22 cellular contexts compared by ENCODE assay signal in genomic region chr2:189152476-189152875, GRCh38. TPM values are rescaled to one million over a fixed set of nuclear protein-coding genes. Genes with fewer than 3 reads are reported as not detected.
A peak's percentile ranks its signal among the peaks of the same experiment; 100 is the strongest.
DNase-seq lines count a peak whose midpoint lies in the region; ATAC-seq and TF ChIP-seq lines count a peak whose summit lies in the region.
"Had no signal": no experiment of that assay in that cellular context is flagged by ENCODE, and none has a peak within 500 bp of the region (broad histone marks: within the 10 kb centered on the region; RNA-seq: fewer than 3 reads in every experiment).

No MANE protein-coding gene starts in this region.

- ATAC-seq in Panc1 = no peak
- peak; percentile 16 for ATAC-seq in gastroesophageal sphincter
- ATAC-seq: stimulated activated effector memory CD8-positive, alpha-beta T cell treated with anti-CD3 and anti-CD28 coated beads, Interleukin-12 subunit alpha, Interleukin-12 subunit beta, amount 100 ng/mL, for 72 hours had no signal

- H3K36me3 ChIP-seq in Panc1 (ENCODE audit: control insufficient read depth, insufficient read depth, low read length) = no peaks in the 10 kb centered on the region
- H3K36me3 ChIP-seq in gastroesophageal sphincter = no peaks in the 10 kb centered on the region
- H3K36me3 ChIP-seq: BLaER1 treated with 17β-estradiol and CSF1 and Interleukin-3, amounts not matched to agents 10 nM and 100 nM; neutrophil; suprapubic skin had no signal

- peaks cover 7% of the 10 kb centered on the region for H3K4me1 Mint-ChIP-seq in nephron progenitor cell
- H3K4me1 Mint-ChIP-seq: activated naive CD4-positive, alpha-beta T cell treated with anti-CD3 and anti-CD28 coated beads, Interleukin-2, amount 50 U/mL, for 24 hours; stimulated activated effector memory CD8-positive, alpha-beta T cell treated with anti-CD3 and anti-CD28 coated beads, Interleukin-12 subunit alpha, Interleukin-12 subunit beta, amount 100 ng/mL, for 72 hours had no signal

- TF ChIP-seq POLR2A in gastroesophageal sphincter (IDR thresholded peaks at IDR 0.05) = no peak

- DNase-seq in AG04450 (ENCODE audit: low read depth, low spot score) (no peak), Panc1 (ENCODE audit: low read depth, low spot score) (no peak), nephron progenitor cell (no peak), NCI-H510A treated with DMSO at 0.1 percent for 48 hours (lab: John Stamatoyannopoulos, UW) (no peak), amniotic stem cell (lab: John Stamatoyannopoulos, UW) (no peak), NCI-H1048 (lab: John Stamatoyannopoulos, UW) (no peak), Ammon's horn (ENCODE audit: low spot score) (no peak)
- DNase-seq: COR-L47; DMS79 treated with DMSO at 0.1 percent for 48 hours; effector CD4-positive, alpha-beta T cell; islet precursor cell; Karpas-422; NCI-H187 treated with DMSO at 0.1 percent for 48 hours; T-helper 9 cell had no signal

- no peak overlapping the region for H3K4me3 ChIP-seq in AG04450 (ENCODE audit: low read depth, low read length)
- H3K4me3 ChIP-seq in Panc1 (ENCODE audit: low read depth in 2 of 2, low read length in 2 of 2) = peak overlapping the region in 1 of 2 experiments; percentile 19; a peak in 1 of 4 replicates
- H3K4me3 ChIP-seq in gastroesophageal sphincter = no peak overlapping the region
- H3K4me3 ChIP-seq: BLaER1 treated with 17β-estradiol and CSF1 and Interleukin-3, amounts not matched to agents 10 nM and 100 nM; lung; suprapubic skin had no signal

- H3K9me3 Mint-ChIP-seq in nephron progenitor cell = peaks cover 4% of the 10 kb centered on the region
- H3K9me3 Mint-ChIP-seq: activated naive CD4-positive, alpha-beta T cell treated with anti-CD3 and anti-CD28 coated beads, Interleukin-2, amount 50 U/mL, for 24 hours; activated T-helper 1 cell treated with anti-CD3 and anti-CD28 coated beads, Interleukin-12 subunit alpha, Interleukin-12 subunit beta, Interleukin-2, Interleukin-4 antibody, amounts not matched to agents 30 ng/mL and 10 ng/mL and 1 ng/mL, durations not matched to agents 14 hours and 24 hours and 36 hours; stimulated activated effector memory CD8-positive, alpha-beta T cell treated with anti-CD3 and anti-CD28 coated beads, Interleukin-12 subunit alpha, Interleukin-12 subunit beta, amount 100 ng/mL, for 72 hours had no signal

- CTCF ChIA-PET in AG04450 (lab: Charles Lee) (interaction anchor here (1.1 to 1.3 kb wide), 2 partner anchors 9 to 26 kb away, joined by 3 to 4 read pairs; no protein-coding TSS in a partner anchor), Panc1 (lab: Charles Lee) (interaction anchor here (1.2 kb wide), 1 partner anchor 10 kb away, joined by 3 read pairs; no protein-coding TSS in a partner anchor)

- no peak for TF ChIP-seq EP300 in gastroesophageal sphincter (IDR thresholded peaks at IDR 0.05)

- H3K27ac Mint-ChIP-seq in nephron progenitor cell = peak overlapping the region; percentile 11
- H3K27ac Mint-ChIP-seq: activated naive CD4-positive, alpha-beta T cell treated with anti-CD3 and anti-CD28 coated beads, Interleukin-2, amount 50 U/mL, for 24 hours; activated T-helper 1 cell treated with anti-CD3 and anti-CD28 coated beads, Interleukin-12 subunit alpha, Interleukin-12 subunit beta, Interleukin-2, Interleukin-4 antibody, amounts not matched to agents 30 ng/mL and 10 ng/mL and 1 ng/mL, durations not matched to agents 14 hours and 24 hours and 36 hours; stimulated activated effector memory CD8-positive, alpha-beta T cell treated with anti-CD3 and anti-CD28 coated beads, Interleukin-12 subunit alpha, Interleukin-12 subunit beta, amount 100 ng/mL, for 72 hours had no signal

- in situ Hi-C loops in Panc1 (cut with HindIII; ENCODE audit: low pct_unique_long_range_greater_than_20kb, low sequenced_read_pairs) = no loop called here

- H3K4me3 Mint-ChIP-seq in nephron progenitor cell = no peak overlapping the region
- H3K4me3 Mint-ChIP-seq: activated naive CD4-positive, alpha-beta T cell treated with anti-CD3 and anti-CD28 coated beads, Interleukin-2, amount 50 U/mL, for 24 hours; activated T-helper 1 cell treated with anti-CD3 and anti-CD28 coated beads, Interleukin-12 subunit alpha, Interleukin-12 subunit beta, Interleukin-2, Interleukin-4 antibody, amounts not matched to agents 30 ng/mL and 10 ng/mL and 1 ng/mL, durations not matched to agents 14 hours and 24 hours and 36 hours; stimulated activated effector memory CD8-positive, alpha-beta T cell treated with anti-CD3 and anti-CD28 coated beads, Interleukin-12 subunit alpha, Interleukin-12 subunit beta, amount 100 ng/mL, for 72 hours had no signal

- H3K4me1 ChIP-seq in Panc1 (ENCODE audit: control insufficient read depth, insufficient read depth, low read length) (peaks cover 57% of the 10 kb centered on the region), gastroesophageal sphincter (peaks cover 0 to 51% (median 15%) of the 10 kb centered on the region in 3 donors)
- H3K4me1 ChIP-seq: BLaER1 treated with 17β-estradiol and CSF1 and Interleukin-3, amounts not matched to agents 10 nM and 100 nM had no signal

- peaks cover 16% of the 10 kb centered on the region for H3K36me3 Mint-ChIP-seq in nephron progenitor cell (ENCODE audit: low read depth)
- H3K36me3 Mint-ChIP-seq: activated naive CD4-positive, alpha-beta T cell treated with anti-CD3 and anti-CD28 coated beads, Interleukin-2, amount 50 U/mL, for 24 hours; stimulated activated effector memory CD8-positive, alpha-beta T cell treated with anti-CD3 and anti-CD28 coated beads, Interleukin-12 subunit alpha, Interleukin-12 subunit beta, amount 100 ng/mL, for 72 hours had no signal

- intact Hi-C loops in Panc1 (cut with micrococcal nuclease; ENCODE audit: unreplicated experiment) = no loop called here

- H3K27me3 ChIP-seq in AG04450 (ENCODE audit: control insufficient read depth, insufficient read depth, low read length) (no peaks in the 10 kb centered on the region), Panc1 (ENCODE audit: control insufficient read depth, insufficient read depth, low read length) (no peaks in the 10 kb centered on the region), gastroesophageal sphincter (no peaks in the 10 kb centered on the region)
- H3K27me3 ChIP-seq: BLaER1 treated with 17β-estradiol and CSF1 and Interleukin-3, amounts not matched to agents 10 nM and 100 nM; neutrophil; suprapubic skin had no signal

- TF ChIP-seq CTCF in AG04450 (IDR thresholded peaks at IDR 0.05; ENCODE audit: low read depth, low read length) = no peak
- no peak for TF ChIP-seq CTCF in Panc1 (IDR thresholded peaks at IDR 0.05)
- no peak for TF ChIP-seq CTCF in gastroesophageal sphincter (IDR thresholded peaks at IDR 0.05)
- no peak for TF ChIP-seq CTCF in nephron progenitor cell (IDR thresholded peaks at IDR 0.05)

- 33 to 35% methylated on average over 1 to 3 of the region's 3 CpGs for WGBS in gastroesophageal sphincter (ENCODE audit: low coverage in 1 of 2), 2 donors

- H3K27me3 Mint-ChIP-seq in nephron progenitor cell (ENCODE audit: low read depth, poor library complexity) = no peaks in the 10 kb centered on the region
- H3K27me3 Mint-ChIP-seq: activated naive CD4-positive, alpha-beta T cell treated with anti-CD3 and anti-CD28 coated beads, Interleukin-2, amount 50 U/mL, for 24 hours had no signal

- H3K27ac ChIP-seq in AG04450 (ENCODE audit: low read depth, low read length) (peak overlapping the region; percentile 22), Panc1 (ENCODE audit: low read length) (peak overlapping the region; percentile 89), gastroesophageal sphincter (peak overlapping the region in 1 of 4 donors; percentile 13)
- H3K27ac ChIP-seq: BLaER1 treated with 17β-estradiol and CSF1 and Interleukin-3, amounts not matched to agents 10 nM and 100 nM; neutrophil; suprapubic skin had no signal

- POLR2A ChIA-PET in AG04450 (lab: Yijun Ruan, JAX) (no interaction called here), Panc1 (lab: Charles Lee) (interaction anchor here (0.6 kb wide), 1 partner anchor 303 kb away, joined by 4 read pairs; no protein-coding TSS in a partner anchor)

- BruUV-seq in Panc1 (replicated peaks; lab: Mats Ljungman, UMichigan) = no TSS peak

- no peaks in the 10 kb centered on the region for H3K9me3 ChIP-seq in AG04450 (ENCODE audit: control insufficient read depth, insufficient read depth, low read length)
- no peaks in the 10 kb centered on the region for H3K9me3 ChIP-seq in Panc1 (ENCODE audit: control insufficient read depth, insufficient read depth, low read depth, low read length)
- H3K9me3 ChIP-seq in gastroesophageal sphincter = no peaks in the 10 kb centered on the region
- H3K9me3 ChIP-seq: BLaER1 treated with 17β-estradiol and CSF1 and Interleukin-3, amounts not matched to agents 10 nM and 100 nM; neutrophil; suprapubic skin had no signal

RNA-seq across cellular contexts. Expression of gene COL5A2, which starts 27.1 kb away (rescaled TPM):
- 269 and 305 TPM in 2 replicates for polyA plus RNA-seq in AG04450 (2011; rRNA removed)
- polyA minus RNA-seq in AG04450 (2011; rRNA and poly(A)+ RNA removed) = 292 and 320 TPM in 2 replicates
- total RNA-seq in Panc1 (2021; ENCODE audit: unreplicated experiment) = 144 TPM
- polyA plus RNA-seq in Panc1 (2012; ENCODE audit: insufficient read length) = 91.2 TPM
- total RNA-seq in gastroesophageal sphincter = 100 to 1,000 TPM in 1 of 4 donors, 10 to 100 TPM in 3; 57.3 to 104 (median 80.9) TPM
